10 cellular contexts compared by ENCODE assay signal in the genomic region with DNA sequence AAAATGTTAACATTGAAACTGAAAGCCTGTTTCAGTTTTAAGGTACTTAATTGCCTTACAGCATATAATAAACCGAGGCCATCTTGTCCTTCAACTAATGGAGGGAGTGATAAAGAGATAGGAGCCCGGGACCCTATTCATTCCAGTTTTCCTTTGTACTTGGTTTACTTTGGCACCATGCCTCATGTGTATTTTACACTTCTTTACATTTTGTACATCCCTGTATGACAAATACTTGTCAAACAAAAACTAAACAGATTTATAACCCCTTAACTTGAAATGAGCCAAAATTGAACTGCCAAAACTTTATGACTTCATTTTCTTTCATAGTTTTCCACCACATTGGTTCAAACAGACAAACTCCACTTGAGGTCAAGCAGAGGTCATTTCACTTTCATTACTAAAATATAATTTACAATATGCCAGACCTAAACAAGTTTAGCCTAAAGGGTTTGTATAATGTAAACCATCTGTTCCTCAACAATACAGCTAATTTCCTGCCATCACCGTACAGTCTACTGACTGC. TPM values are rescaled to one million over a fixed set of nuclear protein-coding genes. Genes with fewer than 3 reads are reported as not detected.
A peak's percentile ranks its signal among the peaks of the same experiment; 100 is the strongest.
DNase-seq lines count a peak whose midpoint lies in the region; ATAC-seq and TF ChIP-seq lines count a peak whose summit lies in the region.
"Had no signal": no experiment of that assay in that cellular context is flagged by ENCODE, and none has a peak within 500 bp of the region (broad histone marks: within the 10 kb centered on the region; RNA-seq: fewer than 3 reads in every experiment).

No MANE protein-coding gene starts in this region.

- ATAC-seq in GM18867 (IDR thresholded peaks at IDR 0.05; ENCODE audit: unreplicated experiment) (peak; percentile 73), HG03378 (IDR thresholded peaks at IDR 0.05; ENCODE audit: unreplicated experiment) (peak; percentile 48), left lung (peak; percentile 43), GM21737 (IDR thresholded peaks at IDR 0.05; ENCODE audit: unreplicated experiment) (no peak)
- ATAC-seq in CD8-positive, alpha-beta T cell = no peak

- H3K4me3 Mint-ChIP-seq in CD8-positive, alpha-beta T cell = no peak overlapping the region
- H3K4me3 Mint-ChIP-seq: neural crest cell had no signal

- H3K27ac Mint-ChIP-seq in CD8-positive, alpha-beta T cell = no peak overlapping the region

- H4K20me1 ChIP-seq in PC-9 (ENCODE audit: insufficient read depth) = no peaks in the 10 kb centered on the region

- H3K27ac ChIP-seq in PC-9 (peak overlapping the region; percentile 97), left lung (peak overlapping the region; percentile 41 to 59)
- no peak overlapping the region for H3K27ac ChIP-seq in CD8-positive, alpha-beta T cell (ENCODE audit: low read depth, low read length)

- no peaks in the 10 kb centered on the region for H3K9me3 Mint-ChIP-seq in CD8-positive, alpha-beta T cell

- intact Hi-C loops in PC-9 (cut with micrococcal nuclease; ENCODE audit: unreplicated experiment) = loop anchor here (1.0 kb wide), 1 partner anchor 68 kb away; no protein-coding TSS in a partner anchor
- intact Hi-C loops in left lung (cut with DNase I) = no loop called here
- intact Hi-C loops in CD8-positive, alpha-beta T cell (cut with DNase I, micrococcal nuclease) = no loop called here

- POLR2A ChIA-PET in PC-9 (lab: Charles Lee; ENCODE audit: unreplicated experiment) = interaction anchor here (0.6 kb wide), 1 partner anchor 1646 kb away, joined by 3 read pairs; no protein-coding TSS in a partner anchor
- POLR2A ChIA-PET in CD8-positive, alpha-beta T cell (lab: Charles Lee) = no interaction called here

- H3K4me3 ChIP-seq in PC-9 (peak overlapping the region; percentile 37; the same call in 1 of the 2 replicates), left lung (no peak overlapping the region)
- no peak overlapping the region for H3K4me3 ChIP-seq in CD8-positive, alpha-beta T cell (ENCODE audit: low read depth, low read length)

- H3K27me3 Mint-ChIP-seq in CD8-positive, alpha-beta T cell (ENCODE audit: low read depth) = peaks cover 2% of the 10 kb centered on the region

- peaks cover 47% of the 10 kb centered on the region for H3K4me1 ChIP-seq in PC-9 (replicated peaks; ENCODE audit: insufficient read depth)
- H3K4me1 ChIP-seq in left lung = peaks cover 15 to 17% of the 10 kb centered on the region in 2 donors
- H3K4me1 ChIP-seq in CD8-positive, alpha-beta T cell (ENCODE audit: insufficient read depth, low read length) = no peaks in the 10 kb centered on the region

- CTCF ChIA-PET in PC-9 (lab: Charles Lee) = no interaction called here
- CTCF ChIA-PET in CD8-positive, alpha-beta T cell (lab: Charles Lee) = no interaction called here

- H3K36me3 Mint-ChIP-seq in CD8-positive, alpha-beta T cell = no peaks in the 10 kb centered on the region

- peak overlapping the region; percentile 79 for H3K4me2 ChIP-seq in PC-9

- H3K9me3 ChIP-seq in PC-9 (ENCODE audit: insufficient read depth, low read depth) (no peaks in the 10 kb centered on the region; the same call in 1 of the 2 replicates), left lung (no peaks in the 10 kb centered on the region)
- no peaks in the 10 kb centered on the region for H3K9me3 ChIP-seq in CD8-positive, alpha-beta T cell (ENCODE audit: low read length)

- TF ChIP-seq CTCF in PC-9 (conservative IDR thresholded peaks at IDR 0.05) (no peak), left lung (IDR thresholded peaks at IDR 0.05) (no peak)
- no peak for TF ChIP-seq CTCF in CD8-positive, alpha-beta T cell (IDR thresholded peaks at IDR 0.05)

- H3K36me3 ChIP-seq in PC-9 (ENCODE audit: low read depth) (peaks cover 11% of the 10 kb centered on the region), left lung (no peaks in the 10 kb centered on the region)
- H3K36me3 ChIP-seq in CD8-positive, alpha-beta T cell (ENCODE audit: insufficient read depth, low read length) = no peaks in the 10 kb centered on the region

- DNase-seq in PC-9 (peak in 1 of 2 experiments; percentile 71), left lung (no peak), middle frontal gyrus (ENCODE audit: extremely low spot score, low spot score) (no peak)
- no peak for DNase-seq in NK-92 treated with Interleukin-12 subunit alpha and Interleukin-12 subunit beta, amount 100 ng/mL, for 24 hours (lab: John Stamatoyannopoulos, UW)
- no peak for DNase-seq in CD8-positive, alpha-beta T cell
- DNase-seq: Karpas-422 had no signal

- peaks cover 34% of the 10 kb centered on the region for H3F3A ChIP-seq in PC-9 (ENCODE audit: insufficient read depth, low read depth)

- no peaks in the 10 kb centered on the region for H3K4me1 Mint-ChIP-seq in CD8-positive, alpha-beta T cell (ENCODE audit: low read depth)
- H3K4me1 Mint-ChIP-seq: neural crest cell had no signal

- H3K9me2 ChIP-seq in PC-9 (ENCODE audit: insufficient read depth) = no peaks in the 10 kb centered on the region

- H2AFZ ChIP-seq in PC-9 = no peak overlapping the region

- H3K27me3 ChIP-seq in PC-9 (ENCODE audit: insufficient read depth, low read depth) (no peaks in the 10 kb centered on the region), left lung (no peaks in the 10 kb centered on the region)
- no peaks in the 10 kb centered on the region for H3K27me3 ChIP-seq in CD8-positive, alpha-beta T cell (ENCODE audit: insufficient read depth, low read length)

- no peaks in the 10 kb centered on the region for H3K79me2 ChIP-seq in PC-9 (ENCODE audit: low read depth)

- BruUV-seq in PC-9 (replicated peaks; lab: Mats Ljungman, UMichigan) = TSS peak; percentile 26

RNA-seq across cellular contexts. Expression of a gene that starts 30.9 kb away (rescaled TPM):
- total RNA-seq in PC-9 (2021) = not detected in 2 replicates
- total RNA-seq in left lung = not detected
- not detected for total RNA-seq in CD8-positive, alpha-beta T cell
- total RNA-seq: neural crest cell had no signal

Comparison
In these comparisons a context has a peak if more than half of its experiments do, and no peak if none do; other contexts are left out.
1. ATAC-seq: peak in GM18867 (single experiment), HG03378 (single experiment) and left lung (single experiment); none in GM21737 (single experiment) and CD8-positive, alpha-beta T cell (single experiment).